8 cellular contexts compared by ENCODE assay signal in genomic region chr17:18225562-18226283, GRCh38. TPM values are rescaled to one million over a fixed set of nuclear protein-coding genes. Genes with fewer than 3 reads are reported as not detected.
DNase-seq lines count a peak whose midpoint lies in the region; ATAC-seq and TF ChIP-seq lines count a peak whose summit lies in the region.

Gene LLGL1, plus strand, starts transcription at chr17:18225635. Its CDS starts 48 bp downstream, at chr17:18225683.

- CTCF ChIA-PET in CD8-positive, alpha-beta memory T cell (lab: Charles Lee), result interaction anchor here (1.0 kb wide), 1 partner anchor 9 kb away, joined by 3 read pairs; no protein-coding TSS in a partner anchor
- CTCF ChIA-PET in MCF 10A (lab: Yijun Ruan, JAX), result interaction anchor here (0.6 kb wide), 1 partner anchor 1300 kb away, joined by 3 read pairs; no protein-coding TSS in a partner anchor

- peaks cover 0 to 4% (median 0%) of the 10 kb centered on the region in 3 donors for H3K36me3 Mint-ChIP-seq in CD8-positive, alpha-beta memory T cell
- H3K36me3 Mint-ChIP-seq in MCF 10A (ENCODE audit: insufficient read depth, unreplicated experiment), result peaks cover 5% of the 10 kb centered on the region

- H2AFZ ChIP-seq in MM.1S (ENCODE audit: low read length), result peak within 1 kb of the TSS; percentile 83

- peak within 1 kb of the TSS; percentile 72 for H3K4me3 ChIP-seq in CD8-positive, alpha-beta memory T cell (ENCODE audit: low read length)
- peak within 1 kb of the TSS; percentile 69 for H3K4me3 ChIP-seq in MM.1S (ENCODE audit: low read length)
- H3K4me3 ChIP-seq in lower leg skin (ENCODE audit: low read depth, poor library complexity, severe bottlenecking), result peak within 1 kb of the TSS; percentile 33

- H3K4me1 Mint-ChIP-seq in CD8-positive, alpha-beta memory T cell, result peaks cover 22 to 42% (median 27%) of the 10 kb centered on the region in 3 donors
- peaks cover 24% of the 10 kb centered on the region for H3K4me1 Mint-ChIP-seq in MCF 10A (ENCODE audit: insufficient read depth, unreplicated experiment)

- peak; percentile 26 for ATAC-seq in GM21381 (IDR thresholded peaks at IDR 0.05; ENCODE audit: unreplicated experiment)

- no peaks in the 10 kb centered on the region for H3K27me3 ChIP-seq in CD8-positive, alpha-beta memory T cell (ENCODE audit: insufficient read depth, low read length, poor library complexity, severe bottlenecking)
- no peaks in the 10 kb centered on the region for H3K27me3 ChIP-seq in MM.1S (replicated peaks; ENCODE audit: insufficient read depth, low read length)

- H3K36me3 ChIP-seq in CD8-positive, alpha-beta memory T cell (ENCODE audit: insufficient read depth, low read length), result no peaks in the 10 kb centered on the region
- H3K36me3 ChIP-seq in MM.1S (replicated peaks; ENCODE audit: insufficient read depth, low read length), result no peaks in the 10 kb centered on the region

- no peaks in the 10 kb centered on the region for H3K27me3 Mint-ChIP-seq in CD8-positive, alpha-beta memory T cell
- H3K27me3 Mint-ChIP-seq in MCF 10A (ENCODE audit: insufficient read depth, unreplicated experiment), result no peaks in the 10 kb centered on the region

- H3K9me3 ChIP-seq in CD8-positive, alpha-beta memory T cell (ENCODE audit: low read length), result no peaks in the 10 kb centered on the region
- H3K9me3 ChIP-seq in MM.1S (replicated peaks; ENCODE audit: insufficient read depth, low read length), result no peaks in the 10 kb centered on the region

- H3K79me2 ChIP-seq in MM.1S (ENCODE audit: low read length), result 0 out of 2 replicates have a peak, but pooled peaks cover 4% of the 10 kb centered on the region

- TF ChIP-seq CTCF in MM.1S (IDR thresholded peaks at IDR 0.05; ENCODE audit: low read length) (no peak), MCF 10A (IDR thresholded peaks at IDR 0.05; ENCODE audit: unreplicated experiment) (no peak), lower leg skin (IDR thresholded peaks at IDR 0.05) (no peak)

- H3F3A ChIP-seq in MM.1S (ENCODE audit: insufficient read depth, low read length), result no peaks in the 10 kb centered on the region

- peak within 1 kb of the TSS; percentile 38 for H3K27ac ChIP-seq in CD8-positive, alpha-beta memory T cell (ENCODE audit: low read depth, low read length)
- no peak within 1 kb of the TSS for H3K27ac ChIP-seq in MM.1S (ENCODE audit: low read length)

- H3K9ac ChIP-seq in MM.1S (ENCODE audit: low read length), result peak within 1 kb of the TSS; percentile 39; the same call in 1 of the 2 replicates

- no TSS peak for BruUV-seq in MCF 10A (replicated peaks; lab: Mats Ljungman, UMichigan)

- H4K20me1 ChIP-seq in MM.1S (ENCODE audit: insufficient read depth, low read length), result no peaks in the 10 kb centered on the region

- no peak for TF ChIP-seq POLR2A in lower leg skin (IDR thresholded peaks at IDR 0.05)

- no peaks in the 10 kb centered on the region for H3K9me2 ChIP-seq in MM.1S (replicated peaks; ENCODE audit: insufficient read depth, low read length)

- POLR2A ChIA-PET in CD8-positive, alpha-beta memory T cell (lab: Charles Lee), result interaction anchor here (0.9 to 1.2 kb wide), 3 partner anchors 22 to 43 kb away, joined by 3 to 4 read pairs (median 3); partner anchors contain the start of gene ALKBH5
- POLR2A ChIA-PET in MCF 10A (lab: Yijun Ruan, JAX), result interaction anchor here (0.8 to 1.2 kb wide), 5 partner anchors 10 to 633 kb away, joined by 3 to 4 read pairs (median 3); no protein-coding TSS in a partner anchor

- peak within 1 kb of the TSS; percentile 95 to 100 (median 97) for H3K4me3 Mint-ChIP-seq in CD8-positive, alpha-beta memory T cell
- peak within 1 kb of the TSS; percentile 92 for H3K4me3 Mint-ChIP-seq in MCF 10A (ENCODE audit: unreplicated experiment)

- H3K9me3 Mint-ChIP-seq in CD8-positive, alpha-beta memory T cell, result no peaks in the 10 kb centered on the region
- H3K9me3 Mint-ChIP-seq in MCF 10A (ENCODE audit: unreplicated experiment), result no peaks in the 10 kb centered on the region

- WGBS in lower leg skin, 2 donors, result 0% methylated on average over 8 to 12 of the region's 76 CpGs

- intact Hi-C loops in MCF 10A (cut with micrococcal nuclease) (no loop called here), lower leg skin (cut with DNase I; ENCODE audit: low total_unique reads) (no loop called here)

- peak in 1 of 5 donors; percentile 23 for DNase-seq in CD8-positive, alpha-beta memory T cell
- no peak for DNase-seq in MM.1S
- DNase-seq in MCF 10A (ENCODE audit: unreplicated experiment), result no peak
- no peak for DNase-seq in lower leg skin (ENCODE audit: low spot score in 2 of 2)
- DNase-seq in superior temporal gyrus (ENCODE audit: extremely low spot score), result peak; percentile 27
- DNase-seq in NCI-H1105 (lab: John Stamatoyannopoulos, UW), result no peak
- DNase-seq in activated effector memory CD4-positive, alpha-beta T cell treated with Interleukin-2 at 50 U/mL for 16 hours, result no peak

- peaks cover 18% of the 10 kb centered on the region for H3K4me1 ChIP-seq in CD8-positive, alpha-beta memory T cell (ENCODE audit: insufficient read depth, low read length)
- no peaks in the 10 kb centered on the region for H3K4me1 ChIP-seq in MM.1S (ENCODE audit: low read length)

- H3K27ac Mint-ChIP-seq in CD8-positive, alpha-beta memory T cell, result peak within 1 kb of the TSS; percentile 57 to 99 (median 93)
- H3K27ac Mint-ChIP-seq in MCF 10A (ENCODE audit: low read depth, unreplicated experiment), result peak within 1 kb of the TSS; percentile 91

- peak within 1 kb of the TSS; percentile 93 for H3K4me2 ChIP-seq in MM.1S (ENCODE audit: low read depth, low read length)

RNA-seq across cellular contexts. Expression of gene LLGL1, which starts in this region (rescaled TPM):
- 10 to 100 TPM; 24.3 to 26.3 TPM for total RNA-seq in CD8-positive, alpha-beta memory T cell
- 1.5 TPM for polyA plus RNA-seq in CD8-positive, alpha-beta memory T cell
- total RNA-seq in MCF 10A (2022) (16.4 and 17.4 TPM in 2 replicates), lower leg skin (10 to 100 TPM; 24.5 to 32.7 (median 29.3) TPM)
